Comparison of ENCODE assay signal across 16 cellular contexts in the genomic region with DNA sequence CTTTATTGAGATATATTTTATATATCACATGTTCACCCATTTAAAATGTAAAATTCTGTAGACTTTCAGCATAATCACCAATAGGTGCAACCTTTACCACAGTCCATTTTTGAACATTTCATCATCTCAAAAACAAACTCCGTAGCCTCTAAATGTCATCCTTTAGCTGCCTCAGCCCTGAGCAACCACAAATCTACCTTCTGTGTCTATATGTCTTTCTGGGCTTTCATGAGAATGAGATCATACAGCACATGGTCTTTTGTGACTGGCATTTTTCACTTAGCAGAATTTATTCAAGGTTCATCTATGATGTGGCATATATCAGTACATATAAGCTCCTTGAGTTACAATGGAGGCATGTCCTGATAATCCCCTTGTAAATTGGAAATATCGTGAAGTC.
A peak's percentile ranks its signal among the peaks of the same experiment; 100 is the strongest.
DNase-seq lines count a peak whose midpoint lies in the region; ATAC-seq, FAIRE-seq and TF ChIP-seq lines count a peak whose summit lies in the region.
"Had no signal": no experiment of that assay in that cellular context is flagged by ENCODE, and none has a peak within 500 bp of the region (broad histone marks: within the 10 kb centered on the region; RNA-seq: fewer than 3 reads in every experiment).

No MANE protein-coding gene starts in this region.

- no peak overlapping the region for H3K4me3 Mint-ChIP-seq in activated CD4-positive, alpha-beta T cell treated with anti-CD3 and anti-CD28 coated beads for 36 hours
- H3K4me3 Mint-ChIP-seq in stimulated activated effector memory CD8-positive, alpha-beta T cell treated with anti-CD3 and anti-CD28 coated beads, Interleukin-12 subunit alpha, Interleukin-12 subunit beta, amount 100 ng/mL, for 72 hours = no peak overlapping the region
- no peak overlapping the region for H3K4me3 Mint-ChIP-seq in stimulated activated naive CD8-positive, alpha-beta T cell treated with anti-CD3 and anti-CD28 coated beads, Interleukin-15, amount 100 ng/mL, for 72 hours
- H3K4me3 Mint-ChIP-seq: CD14-positive monocyte; CD4-positive, alpha-beta memory T cell had no signal

- H3K9me3 ChIP-seq in stomach = no peaks in the 10 kb centered on the region
- H3K9me3 ChIP-seq: BLaER1, HAP-1 had no signal

- no peak overlapping the region for H3K4me3 ChIP-seq in stomach
- H3K4me3 ChIP-seq: BLaER1, GM23248, HAP-1 had no signal

- no peak for DNase-seq in activated CD4-positive, alpha-beta T cell treated with anti-CD3 and anti-CD28 coated beads for 36 hours
- DNase-seq in activated CD4-positive, alpha-beta T cell treated with anti-CD3 and anti-CD28 coated beads for 4 hours = no peak
- DNase-seq in GM12892 (ENCODE audit: insufficient read length) (no peak), stomach (no peak)
- DNase-seq in stimulated activated effector memory CD8-positive, alpha-beta T cell treated with anti-CD3 and anti-CD28 coated beads, Interleukin-12 subunit alpha, Interleukin-12 subunit beta, amount 100 ng/mL, for 72 hours (ENCODE audit: low spot score in 2 of 2) = no peak
- no peak for DNase-seq in stimulated activated naive CD8-positive, alpha-beta T cell treated with anti-CD3 and anti-CD28 coated beads, Interleukin-15, amount 100 ng/mL, for 72 hours
- DNase-seq in stimulated activated CD4-positive, alpha-beta T cell treated with anti-CD3 and anti-CD28 coated beads, Interleukin-1b, Interleukin-23, amount 100 ng/mL, for 48 hours = no peak
- DNase-seq: 8988T; CD4-positive, alpha-beta memory T cell; GM23248 had no signal

- peaks cover 2% of the 10 kb centered on the region for H3K27me3 Mint-ChIP-seq in activated CD4-positive, alpha-beta T cell treated with anti-CD3 and anti-CD28 coated beads for 36 hours
- H3K27me3 Mint-ChIP-seq in stimulated activated naive CD8-positive, alpha-beta T cell treated with anti-CD3 and anti-CD28 coated beads, Interleukin-15, amount 100 ng/mL, for 72 hours = no peaks in the 10 kb centered on the region
- H3K27me3 Mint-ChIP-seq: CD4-positive, alpha-beta memory T cell had no signal

- no peak overlapping the region for H3K27ac ChIP-seq in stomach
- H3K27ac ChIP-seq: BLaER1, GM23248 had no signal

- H3K36me3 Mint-ChIP-seq in activated CD4-positive, alpha-beta T cell treated with anti-CD3 and anti-CD28 coated beads for 36 hours (ENCODE audit: low read depth) = no peaks in the 10 kb centered on the region
- H3K36me3 Mint-ChIP-seq in stimulated activated effector memory CD8-positive, alpha-beta T cell treated with anti-CD3 and anti-CD28 coated beads, Interleukin-12 subunit alpha, Interleukin-12 subunit beta, amount 100 ng/mL, for 72 hours = no peaks in the 10 kb centered on the region
- H3K36me3 Mint-ChIP-seq: CD14-positive monocyte; CD4-positive, alpha-beta memory T cell had no signal

- POLR2A ChIA-PET in activated CD4-positive, alpha-beta T cell treated with anti-CD3 and anti-CD28 coated beads for 36 hours (lab: Charles Lee) = no interaction called here

- peaks cover 9% of the 10 kb centered on the region for H3K4me1 Mint-ChIP-seq in activated CD4-positive, alpha-beta T cell treated with anti-CD3 and anti-CD28 coated beads for 36 hours
- peaks cover 19% of the 10 kb centered on the region for H3K4me1 Mint-ChIP-seq in stimulated activated effector memory CD8-positive, alpha-beta T cell treated with anti-CD3 and anti-CD28 coated beads, Interleukin-12 subunit alpha, Interleukin-12 subunit beta, amount 100 ng/mL, for 72 hours
- peaks cover 14% of the 10 kb centered on the region for H3K4me1 Mint-ChIP-seq in stimulated activated naive CD8-positive, alpha-beta T cell treated with anti-CD3 and anti-CD28 coated beads, Interleukin-15, amount 100 ng/mL, for 72 hours

- CTCF ChIA-PET in activated CD4-positive, alpha-beta T cell treated with anti-CD3 and anti-CD28 coated beads for 36 hours (lab: Charles Lee) = interaction anchor here (1.0 to 1.9 kb wide), 5 partner anchors 10 to 165 kb away, joined by 3 to 6 read pairs (median 4); no protein-coding TSS in a partner anchor

- peak; percentile 61 for ATAC-seq in activated CD4-positive, alpha-beta T cell treated with anti-CD3 and anti-CD28 coated beads for 36 hours
- ATAC-seq in stimulated activated effector memory CD8-positive, alpha-beta T cell treated with anti-CD3 and anti-CD28 coated beads, Interleukin-12 subunit alpha, Interleukin-12 subunit beta, amount 100 ng/mL, for 72 hours = peak; percentile 39
- ATAC-seq in stimulated activated naive CD8-positive, alpha-beta T cell treated with anti-CD3 and anti-CD28 coated beads, Interleukin-15, amount 100 ng/mL, for 72 hours = peak; percentile 49

- H3K36me3 ChIP-seq in stomach = no peaks in the 10 kb centered on the region
- H3K36me3 ChIP-seq: BLaER1, HAP-1 had no signal

- H3K27ac Mint-ChIP-seq in activated CD4-positive, alpha-beta T cell treated with anti-CD3 and anti-CD28 coated beads for 36 hours = peak overlapping the region; percentile 9
- H3K27ac Mint-ChIP-seq in stimulated activated effector memory CD8-positive, alpha-beta T cell treated with anti-CD3 and anti-CD28 coated beads, Interleukin-12 subunit alpha, Interleukin-12 subunit beta, amount 100 ng/mL, for 72 hours = no peak overlapping the region
- peak overlapping the region in 1 of 2 donors; percentile 75 for H3K27ac Mint-ChIP-seq in stimulated activated naive CD8-positive, alpha-beta T cell treated with anti-CD3 and anti-CD28 coated beads, Interleukin-15, amount 100 ng/mL, for 72 hours
- H3K27ac Mint-ChIP-seq: CD14-positive monocyte; CD4-positive, alpha-beta memory T cell had no signal

- no peak for TF ChIP-seq EP300 in stomach (IDR thresholded peaks at IDR 0.05)

- no peak for TF ChIP-seq CTCF in stomach (IDR thresholded peaks at IDR 0.05)

- H3K27me3 ChIP-seq in stomach = no peaks in the 10 kb centered on the region
- H3K27me3 ChIP-seq: BLaER1 had no signal

- intact Hi-C loops in activated CD4-positive, alpha-beta T cell treated with anti-CD3 and anti-CD28 coated beads for 36 hours (cut with DNase I, micrococcal nuclease) = no loop called here
- intact Hi-C loops in stomach (cut with DNase I; ENCODE audit: low total_unique reads) = no loop called here

- TF ChIP-seq POLR2A in GM12892 (IDR thresholded peaks at IDR 0.05; ENCODE audit: low read depth, low read length) (no peak), stomach (IDR thresholded peaks at IDR 0.05) (no peak)

- no peaks in the 10 kb centered on the region for H3K4me1 ChIP-seq in stomach
- H3K4me1 ChIP-seq: BLaER1, HAP-1 had no signal

- peak; percentile 30 for FAIRE-seq in GM12892 (lab: Jason Lieb, UNC)
- FAIRE-seq: G401.6, GM12891, GM18507 had no signal

- no peaks in the 10 kb centered on the region for H3K9me3 Mint-ChIP-seq in activated CD4-positive, alpha-beta T cell treated with anti-CD3 and anti-CD28 coated beads for 36 hours (ENCODE audit: low read depth)
- H3K9me3 Mint-ChIP-seq in stimulated activated effector memory CD8-positive, alpha-beta T cell treated with anti-CD3 and anti-CD28 coated beads, Interleukin-12 subunit alpha, Interleukin-12 subunit beta, amount 100 ng/mL, for 72 hours = no peaks in the 10 kb centered on the region
- no peaks in the 10 kb centered on the region for H3K9me3 Mint-ChIP-seq in stimulated activated naive CD8-positive, alpha-beta T cell treated with anti-CD3 and anti-CD28 coated beads, Interleukin-15, amount 100 ng/mL, for 72 hours
- H3K9me3 Mint-ChIP-seq: CD14-positive monocyte; CD4-positive, alpha-beta memory T cell had no signal

- WGBS in stomach, 5 donors = 91 to 100% (median 96%) methylated on average over 2 of the region's 2 CpGs
